Comparison of ENCODE assay signal across 1 cellular context in the genomic region with DNA sequence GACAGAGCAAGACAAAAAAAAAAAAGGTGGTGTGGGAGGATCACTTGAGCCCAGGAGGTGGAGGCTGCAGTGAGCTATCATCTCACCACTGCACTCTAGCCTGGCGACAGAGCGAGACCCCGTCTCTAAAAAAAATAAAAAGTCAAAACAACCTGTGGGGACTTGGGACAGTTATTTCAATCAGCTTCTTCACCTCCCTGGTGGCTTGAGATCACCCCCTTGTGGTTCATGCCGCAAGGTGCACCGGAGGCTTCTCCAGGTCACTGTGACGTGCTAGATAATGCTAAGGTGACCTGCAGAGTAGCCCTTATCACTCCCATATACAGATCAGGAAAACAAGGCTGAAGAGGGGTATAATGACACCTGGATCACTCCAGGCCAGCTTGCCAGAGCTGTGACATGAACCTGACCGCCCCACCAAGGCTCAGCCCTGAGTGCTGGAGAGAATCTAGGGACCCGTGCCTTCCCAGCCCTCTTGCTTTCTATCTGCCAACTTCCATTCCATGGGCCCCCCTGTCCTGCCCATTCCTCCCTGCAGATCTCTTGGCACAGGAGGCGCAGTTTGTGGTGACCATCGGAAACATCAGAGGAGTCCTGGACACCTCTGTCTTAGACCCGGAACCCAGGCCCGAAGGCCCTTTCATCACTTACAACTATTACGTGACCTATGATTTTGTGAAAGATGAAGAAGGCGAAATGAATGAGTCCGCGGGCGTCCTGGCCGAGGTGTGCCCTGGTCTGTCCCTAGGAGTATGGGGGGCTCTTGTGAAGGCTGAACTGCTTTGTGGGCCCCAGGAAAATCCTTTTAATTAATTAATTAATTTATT.
TF ChIP-seq lines count a peak whose summit lies in the region.

No MANE protein-coding gene starts in this region.

TF ChIP-seq in K562, 482 proteins besides CTCF, POLR2A, EP300 and RAD21:
- TF ChIP-seq ZBTB17 (CRISPR knock-in tag; IDR thresholded peaks at IDR 0.05) (no peak), FOXK2 (conservative IDR thresholded peaks at IDR 0.05 in 1 of 2, IDR thresholded peaks at IDR 0.05 in 1 of 2; ENCODE audit: low read depth in 2 of 2) (peak in 1 of 2 experiments; percentile 12; a peak in 1 of 4 replicates), ATF7 (IDR thresholded peaks at IDR 0.05) (peak; percentile 32; the same call in 1 of the 2 replicates), ZNF384 (IDR thresholded peaks at IDR 0.05; ENCODE audit: low read depth, low read length) (peak; percentile 80), CTBP1 (IDR thresholded peaks at IDR 0.05; ENCODE audit: borderline replicate concordance) (peak; percentile 36; the same call in 1 of the 2 replicates), SAFB2 (IDR thresholded peaks at IDR 0.05; ENCODE audit: borderline replicate concordance, low read depth, low read length, severe bottlenecking) (no peak), SREBF1 (IDR thresholded peaks at IDR 0.05; ENCODE audit: borderline replicate concordance, low read depth, low read length) (no peak), STAG1 (CRISPR knock-in tag; IDR thresholded peaks at IDR 0.05; ENCODE audit: borderline replicate concordance) (peak; percentile 56; the same call in 1 of the 2 replicates), ESRRA (IDR thresholded peaks at IDR 0.05; ENCODE audit: borderline replicate concordance, low read depth) (peak; percentile 58; the same call in 1 of the 2 replicates), KLF16 (IDR thresholded peaks at IDR 0.05) (peak; percentile 24; the same call in 1 of the 2 replicates), MAZ (CRISPR knock-in tag; conservative IDR thresholded peaks at IDR 0.05 in 1 of 2, IDR thresholded peaks at IDR 0.05 in 1 of 2) (0 out of 4 replicates have a peak, but pooled peaks of 1 of the 2 experiments have one; percentile 27), SMC3 (conservative IDR thresholded peaks at IDR 0.05; ENCODE audit: insufficient read depth, low read depth, low read length) (peak; percentile 89), TEAD4 (IDR thresholded peaks at IDR 0.05; ENCODE audit: low read length) (0 out of 2 replicates have a peak, but pooled peaks have one; percentile 7), TEAD4 (CRISPR knock-in tag; IDR thresholded peaks at IDR 0.05; ENCODE audit: borderline replicate concordance) (no peak), CREM (IDR thresholded peaks at IDR 0.05; ENCODE audit: low read depth) (peak; percentile 84), ATF1 (CRISPR knock-in tag; IDR thresholded peaks at IDR 0.05) (no peak), ATF1 (tag; IDR thresholded peaks at IDR 0.05) (peak; percentile 83), PHB (CRISPR knock-in tag; IDR thresholded peaks at IDR 0.05) (no peak), MECOM (CRISPR knock-in tag; IDR thresholded peaks at IDR 0.05) (no peak), CREB1 (IDR thresholded peaks at IDR 0.05) (no peak), CREB1 (CRISPR knock-in tag; IDR thresholded peaks at IDR 0.05) (peak; percentile 67; the same call in 1 of the 2 replicates), ZNF133 (CRISPR knock-in tag; IDR thresholded peaks at IDR 0.05) (no peak), SRF (CRISPR knock-in tag; IDR thresholded peaks at IDR 0.05) (0 out of 4 replicates have a peak, but pooled peaks of 1 of the 2 experiments have one; percentile 9), ZEB2 (IDR thresholded peaks at IDR 0.05) (peak; percentile 18; the same call in 1 of the 2 replicates), ZNF212 (CRISPR knock-in tag; IDR thresholded peaks at IDR 0.05) (no peak), HDAC6 (IDR thresholded peaks at IDR 0.05; ENCODE audit: low read depth, low read length) (no peak), NR3C1 (CRISPR knock-in tag; IDR thresholded peaks at IDR 0.05) (no peak)
- TF ChIP-seq, protein P1, sequence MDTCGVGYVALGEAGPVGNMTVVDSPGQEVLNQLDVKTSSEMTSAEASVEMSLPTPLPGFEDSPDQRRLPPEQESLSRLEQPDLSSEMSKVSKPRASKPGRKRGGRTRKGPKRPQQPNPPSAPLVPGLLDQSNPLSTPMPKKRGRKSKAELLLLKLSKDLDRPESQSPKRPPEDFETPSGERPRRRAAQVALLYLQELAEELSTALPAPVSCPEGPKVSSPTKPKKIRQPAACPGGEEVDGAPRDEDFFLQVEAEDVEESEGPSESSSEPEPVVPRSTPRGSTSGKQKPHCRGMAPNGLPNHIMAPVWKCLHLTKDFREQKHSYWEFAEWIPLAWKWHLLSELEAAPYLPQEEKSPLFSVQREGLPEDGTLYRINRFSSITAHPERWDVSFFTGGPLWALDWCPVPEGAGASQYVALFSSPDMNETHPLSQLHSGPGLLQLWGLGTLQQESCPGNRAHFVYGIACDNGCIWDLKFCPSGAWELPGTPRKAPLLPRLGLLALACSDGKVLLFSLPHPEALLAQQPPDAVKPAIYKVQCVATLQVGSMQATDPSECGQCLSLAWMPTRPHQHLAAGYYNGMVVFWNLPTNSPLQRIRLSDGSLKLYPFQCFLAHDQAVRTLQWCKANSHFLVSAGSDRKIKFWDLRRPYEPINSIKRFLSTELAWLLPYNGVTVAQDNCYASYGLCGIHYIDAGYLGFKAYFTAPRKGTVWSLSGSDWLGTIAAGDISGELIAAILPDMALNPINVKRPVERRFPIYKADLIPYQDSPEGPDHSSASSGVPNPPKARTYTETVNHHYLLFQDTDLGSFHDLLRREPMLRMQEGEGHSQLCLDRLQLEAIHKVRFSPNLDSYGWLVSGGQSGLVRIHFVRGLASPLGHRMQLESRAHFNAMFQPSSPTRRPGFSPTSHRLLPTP (IDR thresholded peaks at IDR 0.05; ENCODE audit: borderline replicate concordance, extremely low read depth, insufficient read length): no peak
- TF ChIP-seq, protein P2, sequence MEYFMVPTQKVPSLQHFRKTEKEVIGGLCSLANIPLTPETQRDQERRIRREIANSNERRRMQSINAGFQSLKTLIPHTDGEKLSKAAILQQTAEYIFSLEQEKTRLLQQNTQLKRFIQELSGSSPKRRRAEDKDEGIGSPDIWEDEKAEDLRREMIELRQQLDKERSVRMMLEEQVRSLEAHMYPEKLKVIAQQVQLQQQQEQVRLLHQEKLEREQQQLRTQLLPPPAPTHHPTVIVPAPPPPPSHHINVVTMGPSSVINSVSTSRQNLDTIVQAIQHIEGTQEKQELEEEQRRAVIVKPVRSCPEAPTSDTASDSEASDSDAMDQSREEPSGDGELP (CRISPR knock-in tag; IDR thresholded peaks at IDR 0.05; ENCODE audit: borderline replicate concordance): peak; percentile 41; the same call in 1 of the 2 replicates
- TF ChIP-seq, protein P3, sequence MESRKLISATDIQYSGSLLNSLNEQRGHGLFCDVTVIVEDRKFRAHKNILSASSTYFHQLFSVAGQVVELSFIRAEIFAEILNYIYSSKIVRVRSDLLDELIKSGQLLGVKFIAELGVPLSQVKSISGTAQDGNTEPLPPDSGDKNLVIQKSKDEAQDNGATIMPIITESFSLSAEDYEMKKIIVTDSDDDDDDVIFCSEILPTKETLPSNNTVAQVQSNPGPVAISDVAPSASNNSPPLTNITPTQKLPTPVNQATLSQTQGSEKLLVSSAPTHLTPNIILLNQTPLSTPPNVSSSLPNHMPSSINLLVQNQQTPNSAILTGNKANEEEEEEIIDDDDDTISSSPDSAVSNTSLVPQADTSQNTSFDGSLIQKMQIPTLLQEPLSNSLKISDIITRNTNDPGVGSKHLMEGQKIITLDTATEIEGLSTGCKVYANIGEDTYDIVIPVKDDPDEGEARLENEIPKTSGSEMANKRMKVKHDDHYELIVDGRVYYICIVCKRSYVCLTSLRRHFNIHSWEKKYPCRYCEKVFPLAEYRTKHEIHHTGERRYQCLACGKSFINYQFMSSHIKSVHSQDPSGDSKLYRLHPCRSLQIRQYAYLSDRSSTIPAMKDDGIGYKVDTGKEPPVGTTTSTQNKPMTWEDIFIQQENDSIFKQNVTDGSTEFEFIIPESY (CRISPR knock-in tag; IDR thresholded peaks at IDR 0.05): peak; percentile 55; the same call in 1 of the 2 replicates
- TF ChIP-seq, protein P4, sequence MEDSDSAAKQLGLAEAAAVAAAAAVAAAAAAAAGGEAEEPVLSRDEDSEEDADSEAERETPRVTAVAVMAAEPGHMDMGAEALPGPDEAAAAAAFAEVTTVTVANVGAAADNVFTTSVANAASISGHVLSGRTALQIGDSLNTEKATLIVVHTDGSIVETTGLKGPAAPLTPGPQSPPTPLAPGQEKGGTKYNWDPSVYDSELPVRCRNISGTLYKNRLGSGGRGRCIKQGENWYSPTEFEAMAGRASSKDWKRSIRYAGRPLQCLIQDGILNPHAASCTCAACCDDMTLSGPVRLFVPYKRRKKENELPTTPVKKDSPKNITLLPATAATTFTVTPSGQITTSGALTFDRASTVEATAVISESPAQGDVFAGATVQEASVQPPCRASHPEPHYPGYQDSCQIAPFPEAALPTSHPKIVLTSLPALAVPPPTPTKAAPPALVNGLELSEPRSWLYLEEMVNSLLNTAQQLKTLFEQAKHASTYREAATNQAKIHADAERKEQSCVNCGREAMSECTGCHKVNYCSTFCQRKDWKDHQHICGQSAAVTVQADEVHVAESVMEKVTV (CRISPR knock-in tag; IDR thresholded peaks at IDR 0.05): peak; percentile 51
